Comparison of ENCODE assay signal across 20 cellular contexts in genomic region chr16:88065747-88066142, GRCh38.
A peak's percentile ranks its signal among the peaks of the same experiment; 100 is the strongest.
DNase-seq lines count a peak whose midpoint lies in the region; FAIRE-seq and TF ChIP-seq lines count a peak whose summit lies in the region.
"Had no signal": no experiment of that assay in that cellular context is flagged by ENCODE, and none has a peak within 500 bp of the region (broad histone marks: within the 10 kb centered on the region; RNA-seq: fewer than 3 reads in every experiment).

No MANE protein-coding gene starts in this region.

- no peak overlapping the region for H3K27ac ChIP-seq in H9 (ENCODE audit: insufficient read length, low read depth, low read length)
- no peak overlapping the region for H3K27ac ChIP-seq in spleen
- H3K27ac ChIP-seq: SJCRH30 had no signal

- no peak overlapping the region for H2AK5ac ChIP-seq in H9 (ENCODE audit: insufficient read length, low read length)

- no peak overlapping the region for H2BK5ac ChIP-seq in H9 (ENCODE audit: insufficient read length, low read length)

- no peak overlapping the region for H3K14ac ChIP-seq in H9 (ENCODE audit: insufficient read depth, low read length)

- TF ChIP-seq CTCF in CD14-positive monocyte (IDR thresholded peaks at IDR 0.05) = no peak
- no peak for TF ChIP-seq CTCF in H9 (conservative IDR thresholded peaks at IDR 0.05)
- no peak for TF ChIP-seq CTCF in spleen (IDR thresholded peaks at IDR 0.05 in 8 of 11, conservative IDR thresholded peaks at IDR 0.05 in 3 of 11)

- H3K4me3 ChIP-seq in spleen = no peak overlapping the region
- H3K4me3 ChIP-seq: GM12878, SJCRH30 had no signal

- no peak overlapping the region for H4K8ac ChIP-seq in H9 (replicated peaks; ENCODE audit: insufficient read length, low read depth, low read length)

- H3K27me3 Mint-ChIP-seq in CD14-positive monocyte (ENCODE audit: low read depth in 3 of 3) = peaks cover 0 to 1% (median 1%) of the 10 kb centered on the region in 3 donors
- no peaks in the 10 kb centered on the region for H3K27me3 Mint-ChIP-seq in H9 (ENCODE audit: low read depth)
- H3K27me3 Mint-ChIP-seq in activated naive CD4-positive, alpha-beta T cell treated with anti-CD3 and anti-CD28 coated beads for 36 hours (ENCODE audit: low read depth) = no peaks in the 10 kb centered on the region
- H3K27me3 Mint-ChIP-seq: CD4-positive, CD25-positive, alpha-beta regulatory T cell had no signal

- H3K27me3 ChIP-seq in H9 (ENCODE audit: insufficient read depth, low read length) = no peaks in the 10 kb centered on the region
- no peaks in the 10 kb centered on the region for H3K27me3 ChIP-seq in spleen (replicated peaks in 1 of 7)
- H3K27me3 ChIP-seq: SJCRH30 had no signal

- TF ChIP-seq POLR2A in spleen (IDR thresholded peaks at IDR 0.05) (no peak), GM12891 (IDR thresholded peaks at IDR 0.05; ENCODE audit: low read depth, low read length) (no peak)

- H2BK120ac ChIP-seq in H9 (ENCODE audit: low read depth, low read length, poor library complexity, severe bottlenecking) = no peak overlapping the region

- H3K4me1 Mint-ChIP-seq in CD14-positive monocyte = no peaks in the 10 kb centered on the region
- H3K4me1 Mint-ChIP-seq in H9 = peaks cover 4 to 10% of the 10 kb centered on the region in 2 experiments
- H3K4me1 Mint-ChIP-seq in activated naive CD4-positive, alpha-beta T cell treated with anti-CD3 and anti-CD28 coated beads for 36 hours (ENCODE audit: low read depth) = no peaks in the 10 kb centered on the region
- H3K4me1 Mint-ChIP-seq: CD4-positive, CD25-positive, alpha-beta regulatory T cell had no signal

- H3T11ph ChIP-seq in H9 (ENCODE audit: low read length) = no peak overlapping the region

- H3K36me3 Mint-ChIP-seq in CD14-positive monocyte (peaks cover 61 to 85% of the 10 kb centered on the region in 2 donors), H9 (ENCODE audit: insufficient read depth in 1 of 3, low read depth in 3 of 3) (peaks cover 2 to 25% (median 7%) of the 10 kb centered on the region in 3 experiments; a peak in 6 of 7 replicates)
- peaks cover 6% of the 10 kb centered on the region for H3K36me3 Mint-ChIP-seq in activated naive CD4-positive, alpha-beta T cell treated with anti-CD3 and anti-CD28 coated beads for 36 hours (ENCODE audit: low read depth)

- no peak overlapping the region for H3K56ac ChIP-seq in H9 (ENCODE audit: insufficient read length, low read depth, low read length)

- no peak overlapping the region for H2BK12ac ChIP-seq in H9 (ENCODE audit: insufficient read length, low read depth, low read length)

- no peak overlapping the region for H3K4ac ChIP-seq in H9 (ENCODE audit: low read depth, low read length)

- H3K23ac ChIP-seq in H9 (ENCODE audit: insufficient read length, low read depth, low read length) = no peak overlapping the region

- no peak overlapping the region for H2BK15ac ChIP-seq in H9 (ENCODE audit: low read depth, low read length)

- H3K79me2 ChIP-seq in H9 (ENCODE audit: insufficient read depth, low read length) = no peaks in the 10 kb centered on the region

- H4K91ac ChIP-seq in H9 (ENCODE audit: insufficient read length, low read depth, low read length) = no peak overlapping the region

- no peaks in the 10 kb centered on the region for H3K4me1 ChIP-seq in H9 (ENCODE audit: insufficient read depth, low read length)
- H3K4me1 ChIP-seq in spleen = peaks cover 0 to 31% (median 17%) of the 10 kb centered on the region in 6 donors
- H3K4me1 ChIP-seq: SJCRH30 had no signal

- H3K9ac ChIP-seq in H9 (ENCODE audit: extremely low read depth, insufficient read length, low read length) = no peak overlapping the region

- no peak overlapping the region for H3K4me2 ChIP-seq in H9 (ENCODE audit: insufficient read depth, insufficient read length, low read length)

- no peaks in the 10 kb centered on the region for H3K9me3 ChIP-seq in H9 (ENCODE audit: control insufficient read depth, low read depth, low read length)
- no peaks in the 10 kb centered on the region for H3K9me3 ChIP-seq in spleen
- H3K9me3 ChIP-seq: SJCRH30 had no signal

- H3K9me3 Mint-ChIP-seq in CD14-positive monocyte (no peaks in the 10 kb centered on the region), H9 (no peaks in the 10 kb centered on the region; a peak in 1 of 5 replicates)
- no peaks in the 10 kb centered on the region for H3K9me3 Mint-ChIP-seq in activated naive CD4-positive, alpha-beta T cell treated with anti-CD3 and anti-CD28 coated beads for 36 hours

- no peak overlapping the region for H2BK20ac ChIP-seq in H9 (ENCODE audit: low read depth, low read length, poor library complexity, severe bottlenecking)

- H4K20me1 ChIP-seq in H9 (ENCODE audit: control insufficient read depth, insufficient read depth, insufficient read length) = no peaks in the 10 kb centered on the region

- H3K23me2 ChIP-seq in H9 (ENCODE audit: insufficient read length, low read depth, low read length, poor library complexity, severe bottlenecking) = no peaks in the 10 kb centered on the region

- H3K4me3 Mint-ChIP-seq in CD14-positive monocyte = no peak overlapping the region
- no peak overlapping the region for H3K4me3 Mint-ChIP-seq in H9
- no peak overlapping the region for H3K4me3 Mint-ChIP-seq in activated naive CD4-positive, alpha-beta T cell treated with anti-CD3 and anti-CD28 coated beads for 36 hours
- H3K4me3 Mint-ChIP-seq: CD4-positive, CD25-positive, alpha-beta regulatory T cell had no signal

- H4K5ac ChIP-seq in H9 (ENCODE audit: insufficient read length, low read depth, low read length) = no peak overlapping the region

- H3K79me1 ChIP-seq in H9 (ENCODE audit: insufficient read depth, low read depth, low read length, poor library complexity, severe bottlenecking) = no peaks in the 10 kb centered on the region

- intact Hi-C loops in CD14-positive monocyte (cut with micrococcal nuclease) = no loop called here
- intact Hi-C loops in spleen (cut with DNase I; ENCODE audit: low total_unique reads) = no loop called here
- intact Hi-C loops in activated naive CD4-positive, alpha-beta T cell treated with anti-CD3 and anti-CD28 coated beads for 36 hours (cut with micrococcal nuclease) = no loop called here

- no peak overlapping the region for H3K18ac ChIP-seq in H9 (ENCODE audit: insufficient read length, low read depth, low read length)

- H3K36me3 ChIP-seq in spleen = peaks cover 0 to 100% (median 20%) of the 10 kb centered on the region in 6 donors
- H3K36me3 ChIP-seq: SJCRH30 had no signal

- peak overlapping the region in 2 of 7 donors; percentile 63 to 84 for H3K27ac Mint-ChIP-seq in CD14-positive monocyte
- H3K27ac Mint-ChIP-seq in H9 = peak overlapping the region in 2 of 3 experiments; percentile 48 to 58; a peak in 3 of 7 replicates
- no peak overlapping the region for H3K27ac Mint-ChIP-seq in activated naive CD4-positive, alpha-beta T cell treated with anti-CD3 and anti-CD28 coated beads for 36 hours
- H3K27ac Mint-ChIP-seq: CD4-positive, CD25-positive, alpha-beta regulatory T cell had no signal

- DNase-seq in CD14-positive monocyte (ENCODE audit: low spot score) = peak; percentile 30
- DNase-seq in H9 = no peak
- peak; percentile 15 for DNase-seq in left kidney (ENCODE audit: low read depth, low spot score)
- DNase-seq in spleen = peak; percentile 69
- no peak for DNase-seq in GM12891 (ENCODE audit: insufficient read length, low spot score)
- DNase-seq in cerebellum (ENCODE audit: low spot score) = no peak
- no peak for DNase-seq in activated naive CD4-positive, alpha-beta T cell treated with anti-CD3 and anti-CD28 coated beads for 36 hours
- DNase-seq: ACHN; CD4-positive, CD25-positive, alpha-beta regulatory T cell; COR-L47; DMS 273 treated with DMSO at 0.1 percent for 48 hours; GF-D8; KG1; NCI-H1105 treated with DMSO at 0.1 percent for 48 hours; NCI-H1694 treated with DMSO at 0.1 percent for 48 hours; NCI-H510A; NCI-H774; SJCRH30 had no signal

- no CpG with 5 or more reads among the region's 15 CpGs for WGBS in H9 (ENCODE audit: extremely low coverage, insufficient read length, low lambda C conversion rate)
- 96 to 100% (median 97%) methylated on average over 1 to 15 of the region's 15 CpGs for WGBS in spleen, 5 donors

- H2AFZ ChIP-seq in H9 (ENCODE audit: low read length) = no peak overlapping the region

- FAIRE-seq in GM12891 (lab: Jason Lieb, UNC) = no peak
- FAIRE-seq: GM12878, H54 had no signal

- CTCF ChIA-PET in activated naive CD4-positive, alpha-beta T cell treated with anti-CD3 and anti-CD28 coated beads for 36 hours (lab: Charles Lee) = no interaction called here

TF ChIP-seq in GM12891, 5 proteins besides CTCF, POLR2A, EP300 and RAD21:
- TF ChIP-seq POLR2AphosphoS5 (IDR thresholded peaks at IDR 0.05; ENCODE audit: low read depth, low read length) (no peak), SPI1 (IDR thresholded peaks at IDR 0.05; ENCODE audit: low read depth, low read length) (no peak), POU2F2 (IDR thresholded peaks at IDR 0.05; ENCODE audit: low read depth, low read length) (no peak), TAF1 (IDR thresholded peaks at IDR 0.05; ENCODE audit: low read depth, low read length) (no peak), PAX5 (IDR thresholded peaks at IDR 0.05; ENCODE audit: insufficient read depth, low read length, severe bottlenecking) (no peak)

Comparison
In these comparisons a context has a peak if more than half of its experiments do, and no peak if none do; other contexts are left out.
1. DNase-seq: peak in CD14-positive monocyte (single experiment), left kidney (single experiment) and spleen (single experiment); none in H9 (single experiment), GM12891 (single experiment), cerebellum (single experiment) and activated naive CD4-positive, alpha-beta T cell treated with anti-CD3 and anti-CD28 coated beads for 36 hours (single experiment).